In the genomic region with DNA sequence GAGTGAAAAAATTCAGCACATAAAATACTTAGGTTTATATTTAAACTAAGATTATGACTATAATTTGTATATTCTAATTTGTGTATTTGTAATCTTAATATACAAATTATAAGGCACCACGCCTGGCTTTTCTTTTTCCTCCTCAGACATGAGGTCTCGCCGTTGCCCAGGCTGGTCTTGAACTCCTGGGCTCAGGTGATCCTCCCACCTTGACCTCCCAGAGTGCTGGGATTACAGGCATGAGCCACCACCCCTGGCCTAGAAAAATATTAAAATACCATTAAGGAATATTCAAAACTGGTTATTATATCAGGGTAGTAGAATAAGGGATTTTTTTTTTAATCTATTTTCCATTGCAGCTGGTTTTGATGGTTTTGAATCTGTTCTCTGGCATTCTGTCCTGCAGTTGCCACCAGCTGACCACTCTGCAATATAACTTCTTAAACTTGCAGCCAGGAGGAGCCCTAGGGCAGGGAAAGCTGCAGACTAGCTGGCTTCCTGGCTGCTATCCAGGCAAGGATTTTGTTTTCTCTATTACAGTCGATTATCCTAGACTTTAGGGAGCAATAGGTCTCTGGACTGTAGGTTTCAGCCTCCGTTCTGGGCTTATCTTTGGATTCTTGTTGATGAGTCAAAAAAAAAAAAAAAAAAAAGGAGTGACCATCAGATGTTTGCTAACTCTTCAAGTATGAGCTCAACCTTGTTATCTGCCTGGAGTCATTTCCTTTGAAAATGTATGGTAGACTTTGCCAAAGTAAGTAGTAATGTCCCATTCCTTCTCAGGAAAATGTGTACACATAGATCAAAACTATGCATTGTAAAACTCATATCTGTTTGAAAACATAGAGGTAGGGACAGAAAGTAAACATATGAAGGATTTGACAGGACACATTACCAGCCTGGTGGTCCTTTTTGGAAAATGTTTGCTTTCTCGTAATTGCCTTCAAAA, we compare ENCODE assay signal across 1 cellular context.
TF ChIP-seq lines count a peak whose summit lies in the region.

No MANE protein-coding gene starts in this region.

TF ChIP-seq in HepG2, 621 proteins besides CTCF, POLR2A, EP300 and RAD21 (continued from another document and continues in another):
- TF ChIP-seq, protein P1, sequence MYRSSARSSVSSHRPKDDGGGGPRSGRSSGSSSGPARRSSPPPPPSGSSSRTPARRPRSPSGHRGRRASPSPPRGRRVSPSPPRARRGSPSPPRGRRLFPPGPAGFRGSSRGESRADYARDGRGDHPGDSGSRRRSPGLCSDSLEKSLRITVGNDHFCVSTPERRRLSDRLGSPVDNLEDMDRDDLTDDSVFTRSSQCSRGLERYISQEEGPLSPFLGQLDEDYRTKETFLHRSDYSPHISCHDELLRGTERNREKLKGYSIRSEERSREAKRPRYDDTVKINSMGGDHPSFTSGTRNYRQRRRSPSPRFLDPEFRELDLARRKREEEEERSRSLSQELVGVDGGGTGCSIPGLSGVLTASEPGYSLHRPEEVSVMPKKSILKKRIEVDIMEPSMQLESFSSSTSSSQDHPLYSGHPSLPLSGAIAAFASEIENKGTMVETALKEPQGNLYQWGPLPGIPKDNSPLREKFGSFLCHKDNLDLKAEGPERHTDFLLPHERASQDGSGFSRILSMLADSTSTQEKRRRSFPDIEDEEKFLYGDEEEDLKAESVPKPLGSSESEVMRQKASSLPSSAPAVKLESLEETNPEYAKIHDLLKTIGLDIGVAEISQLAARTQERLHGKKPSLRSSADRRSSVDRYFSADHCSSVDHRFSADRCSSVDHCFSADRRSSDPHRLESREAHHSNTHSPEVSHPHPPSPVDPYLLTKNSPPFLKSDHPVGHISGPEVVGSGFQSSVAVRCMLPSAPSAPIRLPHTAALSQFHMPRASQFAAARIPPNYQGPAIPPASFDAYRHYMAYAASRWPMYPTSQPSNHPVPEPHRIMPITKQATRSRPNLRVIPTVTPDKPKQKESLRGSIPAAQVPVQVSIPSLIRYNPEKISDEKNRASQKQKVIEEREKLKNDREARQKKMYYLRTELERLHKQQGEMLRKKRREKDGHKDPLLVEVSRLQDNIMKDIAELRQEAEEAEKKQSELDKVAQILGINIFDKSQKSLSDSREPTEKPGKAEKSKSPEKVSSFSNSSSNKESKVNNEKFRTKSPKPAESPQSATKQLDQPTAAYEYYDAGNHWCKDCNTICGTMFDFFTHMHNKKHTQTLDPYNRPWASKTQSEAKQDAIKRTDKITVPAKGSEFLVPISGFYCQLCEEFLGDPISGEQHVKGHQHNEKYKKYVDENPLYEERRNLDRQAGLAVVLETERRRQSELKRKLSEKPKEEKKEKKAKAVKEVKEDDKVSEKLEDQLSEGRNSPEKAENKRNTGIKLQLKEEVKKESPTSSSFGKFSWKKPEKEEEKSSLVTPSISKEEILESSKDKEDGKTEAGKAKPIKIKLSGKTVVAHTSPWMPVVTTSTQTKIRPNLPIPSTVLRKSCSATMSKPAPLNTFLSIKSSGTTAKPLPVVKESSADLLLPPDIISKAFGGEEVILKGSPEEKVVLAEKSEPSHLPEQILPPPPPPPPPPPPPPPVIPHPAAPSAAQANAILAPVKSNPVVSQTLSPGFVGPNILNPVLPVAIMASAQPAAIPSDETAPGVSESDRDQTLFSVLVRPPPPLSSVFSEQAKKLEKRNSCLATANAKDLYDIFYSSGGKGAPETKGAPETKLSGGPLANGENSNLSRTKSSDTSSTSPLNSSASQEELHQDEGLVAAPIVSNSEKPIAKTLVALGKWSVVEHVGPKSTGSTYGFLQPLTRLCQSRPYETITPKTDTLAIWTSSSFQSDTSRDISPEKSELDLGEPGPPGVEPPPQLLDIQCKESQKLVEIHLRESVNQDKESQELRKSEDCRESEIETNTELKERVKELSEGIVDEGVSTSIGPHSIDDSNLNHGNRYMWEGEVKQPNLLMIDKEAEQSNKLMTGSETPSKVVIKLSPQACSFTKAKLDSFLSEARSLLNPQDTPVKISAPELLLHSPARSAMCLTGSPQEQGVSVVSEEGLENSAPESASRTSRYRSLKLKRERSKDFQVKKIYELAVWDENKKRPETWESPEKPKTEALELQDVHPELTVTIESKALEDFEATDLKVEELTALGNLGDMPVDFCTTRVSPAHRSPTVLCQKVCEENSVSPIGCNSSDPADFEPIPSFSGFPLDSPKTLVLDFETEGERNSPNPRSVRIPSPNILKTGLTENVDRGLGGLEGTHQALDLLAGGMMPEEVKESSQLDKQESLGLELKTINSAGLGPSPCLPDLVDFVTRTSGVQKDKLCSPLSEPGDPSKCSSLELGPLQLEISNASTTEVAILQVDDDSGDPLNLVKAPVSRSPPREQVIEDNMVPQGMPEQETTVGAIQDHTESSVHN (CRISPR knock-in tag; IDR thresholded peaks at IDR 0.05) = no peak
- no peak for TF ChIP-seq ZNF703 (CRISPR knock-in tag; IDR thresholded peaks at IDR 0.05; ENCODE audit: borderline replicate concordance)
- TF ChIP-seq ELF4 (CRISPR knock-in tag; IDR thresholded peaks at IDR 0.05; ENCODE audit: borderline replicate concordance) = no peak
- no peak for TF ChIP-seq PHF8 (CRISPR knock-in tag; IDR thresholded peaks at IDR 0.05)
- TF ChIP-seq ATRX (CRISPR knock-in tag; IDR thresholded peaks at IDR 0.05; ENCODE audit: borderline replicate concordance) = no peak
- no peak for TF ChIP-seq SP140L (CRISPR knock-in tag; IDR thresholded peaks at IDR 0.05; ENCODE audit: borderline replicate concordance)
- TF ChIP-seq ZNF354B (CRISPR knock-in tag; IDR thresholded peaks at IDR 0.05) = no peak
- TF ChIP-seq ZNF616 (CRISPR knock-in tag; IDR thresholded peaks at IDR 0.05; ENCODE audit: low read depth) = no peak
- TF ChIP-seq TBX2 (CRISPR knock-in tag; IDR thresholded peaks at IDR 0.05; ENCODE audit: borderline replicate concordance) = no peak
- TF ChIP-seq NR2F1 (CRISPR knock-in tag; IDR thresholded peaks at IDR 0.05) = no peak
- TF ChIP-seq, protein P2, sequence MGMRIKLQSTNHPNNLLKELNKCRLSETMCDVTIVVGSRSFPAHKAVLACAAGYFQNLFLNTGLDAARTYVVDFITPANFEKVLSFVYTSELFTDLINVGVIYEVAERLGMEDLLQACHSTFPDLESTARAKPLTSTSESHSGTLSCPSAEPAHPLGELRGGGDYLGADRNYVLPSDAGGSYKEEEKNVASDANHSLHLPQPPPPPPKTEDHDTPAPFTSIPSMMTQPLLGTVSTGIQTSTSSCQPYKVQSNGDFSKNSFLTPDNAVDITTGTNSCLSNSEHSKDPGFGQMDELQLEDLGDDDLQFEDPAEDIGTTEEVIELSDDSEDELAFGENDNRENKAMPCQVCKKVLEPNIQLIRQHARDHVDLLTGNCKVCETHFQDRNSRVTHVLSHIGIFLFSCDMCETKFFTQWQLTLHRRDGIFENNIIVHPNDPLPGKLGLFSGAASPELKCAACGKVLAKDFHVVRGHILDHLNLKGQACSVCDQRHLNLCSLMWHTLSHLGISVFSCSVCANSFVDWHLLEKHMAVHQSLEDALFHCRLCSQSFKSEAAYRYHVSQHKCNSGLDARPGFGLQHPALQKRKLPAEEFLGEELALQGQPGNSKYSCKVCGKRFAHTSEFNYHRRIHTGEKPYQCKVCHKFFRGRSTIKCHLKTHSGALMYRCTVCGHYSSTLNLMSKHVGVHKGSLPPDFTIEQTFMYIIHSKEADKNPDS (CRISPR knock-in tag; IDR thresholded peaks at IDR 0.05) = no peak
- TF ChIP-seq, protein P3, sequence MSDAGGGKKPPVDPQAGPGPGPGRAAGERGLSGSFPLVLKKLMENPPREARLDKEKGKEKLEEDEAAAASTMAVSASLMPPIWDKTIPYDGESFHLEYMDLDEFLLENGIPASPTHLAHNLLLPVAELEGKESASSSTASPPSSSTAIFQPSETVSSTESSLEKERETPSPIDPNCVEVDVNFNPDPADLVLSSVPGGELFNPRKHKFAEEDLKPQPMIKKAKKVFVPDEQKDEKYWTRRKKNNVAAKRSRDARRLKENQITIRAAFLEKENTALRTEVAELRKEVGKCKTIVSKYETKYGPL (CRISPR knock-in tag; IDR thresholded peaks at IDR 0.05) = no peak
- TF ChIP-seq SRY (CRISPR knock-in tag; IDR thresholded peaks at IDR 0.05) = no peak
- TF ChIP-seq ZNF431 (CRISPR knock-in tag; IDR thresholded peaks at IDR 0.05; ENCODE audit: borderline replicate concordance, low read depth) = no peak
- TF ChIP-seq CREM (IDR thresholded peaks at IDR 0.05) = peak; percentile 32; the same call in 1 of the 2 replicates
- TF ChIP-seq CREM (CRISPR knock-in tag; IDR thresholded peaks at IDR 0.05) = no peak
- no peak for TF ChIP-seq ZNF619 (CRISPR knock-in tag; IDR thresholded peaks at IDR 0.05)
- TF ChIP-seq SIN3A (IDR thresholded peaks at IDR 0.05; ENCODE audit: borderline replicate concordance, low read depth, low read length) = no peak
- no peak for TF ChIP-seq ZNF546 (CRISPR knock-in tag; conservative IDR thresholded peaks at IDR 0.05)
- no peak for TF ChIP-seq ZNF460 (CRISPR knock-in tag; IDR thresholded peaks at IDR 0.05; ENCODE audit: borderline replicate concordance)
- TF ChIP-seq, protein P4, sequence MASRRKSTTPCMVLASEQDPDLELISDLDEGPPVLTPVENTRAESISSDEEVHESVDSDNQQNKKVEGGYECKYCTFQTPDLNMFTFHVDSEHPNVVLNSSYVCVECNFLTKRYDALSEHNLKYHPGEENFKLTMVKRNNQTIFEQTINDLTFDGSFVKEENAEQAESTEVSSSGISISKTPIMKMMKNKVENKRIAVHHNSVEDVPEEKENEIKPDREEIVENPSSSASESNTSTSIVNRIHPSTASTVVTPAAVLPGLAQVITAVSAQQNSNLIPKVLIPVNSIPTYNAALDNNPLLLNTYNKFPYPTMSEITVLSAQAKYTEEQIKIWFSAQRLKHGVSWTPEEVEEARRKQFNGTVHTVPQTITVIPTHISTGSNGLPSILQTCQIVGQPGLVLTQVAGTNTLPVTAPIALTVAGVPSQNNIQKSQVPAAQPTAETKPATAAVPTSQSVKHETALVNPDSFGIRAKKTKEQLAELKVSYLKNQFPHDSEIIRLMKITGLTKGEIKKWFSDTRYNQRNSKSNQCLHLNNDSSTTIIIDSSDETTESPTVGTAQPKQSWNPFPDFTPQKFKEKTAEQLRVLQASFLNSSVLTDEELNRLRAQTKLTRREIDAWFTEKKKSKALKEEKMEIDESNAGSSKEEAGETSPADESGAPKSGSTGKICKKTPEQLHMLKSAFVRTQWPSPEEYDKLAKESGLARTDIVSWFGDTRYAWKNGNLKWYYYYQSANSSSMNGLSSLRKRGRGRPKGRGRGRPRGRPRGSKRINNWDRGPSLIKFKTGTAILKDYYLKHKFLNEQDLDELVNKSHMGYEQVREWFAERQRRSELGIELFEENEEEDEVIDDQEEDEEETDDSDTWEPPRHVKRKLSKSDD (CRISPR knock-in tag; IDR thresholded peaks at IDR 0.05; ENCODE audit: low read depth) = no peak
- TF ChIP-seq ATM (IDR thresholded peaks at IDR 0.05; ENCODE audit: borderline replicate concordance) = no peak
- no peak for TF ChIP-seq SALL2 (CRISPR knock-in tag; IDR thresholded peaks at IDR 0.05)
- TF ChIP-seq, protein P5, sequence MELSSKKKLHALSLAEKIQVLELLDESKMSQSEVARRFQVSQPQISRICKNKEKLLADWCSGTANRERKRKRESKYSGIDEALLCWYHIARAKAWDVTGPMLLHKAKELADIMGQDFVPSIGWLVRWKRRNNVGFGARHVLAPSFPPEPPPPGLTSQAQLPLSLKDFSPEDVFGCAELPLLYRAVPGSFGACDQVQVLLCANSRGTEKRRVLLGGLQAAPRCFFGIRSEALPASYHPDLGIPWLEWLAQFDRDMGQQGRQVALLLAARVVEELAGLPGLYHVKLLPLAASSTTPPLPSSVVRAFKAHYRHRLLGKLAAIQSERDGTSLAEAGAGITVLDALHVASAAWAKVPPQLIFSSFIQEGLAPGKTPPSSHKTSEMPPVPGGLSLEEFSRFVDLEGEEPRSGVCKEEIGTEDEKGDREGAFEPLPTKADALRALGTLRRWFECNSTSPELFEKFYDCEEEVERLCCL (CRISPR knock-in tag; IDR thresholded peaks at IDR 0.05; ENCODE audit: borderline replicate concordance) = no peak
- no peak for TF ChIP-seq HNRNPUL1 (IDR thresholded peaks at IDR 0.05; ENCODE audit: low read depth, low read length)
- TF ChIP-seq, protein P6, sequence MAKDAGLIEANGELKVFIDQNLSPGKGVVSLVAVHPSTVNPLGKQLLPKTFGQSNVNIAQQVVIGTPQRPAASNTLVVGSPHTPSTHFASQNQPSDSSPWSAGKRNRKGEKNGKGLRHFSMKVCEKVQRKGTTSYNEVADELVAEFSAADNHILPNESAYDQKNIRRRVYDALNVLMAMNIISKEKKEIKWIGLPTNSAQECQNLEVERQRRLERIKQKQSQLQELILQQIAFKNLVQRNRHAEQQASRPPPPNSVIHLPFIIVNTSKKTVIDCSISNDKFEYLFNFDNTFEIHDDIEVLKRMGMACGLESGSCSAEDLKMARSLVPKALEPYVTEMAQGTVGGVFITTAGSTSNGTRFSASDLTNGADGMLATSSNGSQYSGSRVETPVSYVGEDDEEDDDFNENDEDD (CRISPR knock-in tag; IDR thresholded peaks at IDR 0.05; ENCODE audit: borderline replicate concordance) = peak; percentile 24; the same call in 1 of the 2 replicates
- TF ChIP-seq, protein P7, sequence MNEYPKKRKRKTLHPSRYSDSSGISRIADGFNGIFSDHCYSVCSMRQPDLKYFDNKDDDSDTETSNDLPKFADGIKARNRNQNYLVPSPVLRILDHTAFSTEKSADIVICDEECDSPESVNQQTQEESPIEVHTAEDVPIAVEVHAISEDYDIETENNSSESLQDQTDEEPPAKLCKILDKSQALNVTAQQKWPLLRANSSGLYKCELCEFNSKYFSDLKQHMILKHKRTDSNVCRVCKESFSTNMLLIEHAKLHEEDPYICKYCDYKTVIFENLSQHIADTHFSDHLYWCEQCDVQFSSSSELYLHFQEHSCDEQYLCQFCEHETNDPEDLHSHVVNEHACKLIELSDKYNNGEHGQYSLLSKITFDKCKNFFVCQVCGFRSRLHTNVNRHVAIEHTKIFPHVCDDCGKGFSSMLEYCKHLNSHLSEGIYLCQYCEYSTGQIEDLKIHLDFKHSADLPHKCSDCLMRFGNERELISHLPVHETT (CRISPR knock-in tag; conservative IDR thresholded peaks at IDR 0.05) = no peak
- TF ChIP-seq AGO1 (IDR thresholded peaks at IDR 0.05; ENCODE audit: low read depth, low read length, poor library complexity, severe bottlenecking) = no peak
